ENCODE assay signal across 9 cellular contexts in the genomic region with DNA sequence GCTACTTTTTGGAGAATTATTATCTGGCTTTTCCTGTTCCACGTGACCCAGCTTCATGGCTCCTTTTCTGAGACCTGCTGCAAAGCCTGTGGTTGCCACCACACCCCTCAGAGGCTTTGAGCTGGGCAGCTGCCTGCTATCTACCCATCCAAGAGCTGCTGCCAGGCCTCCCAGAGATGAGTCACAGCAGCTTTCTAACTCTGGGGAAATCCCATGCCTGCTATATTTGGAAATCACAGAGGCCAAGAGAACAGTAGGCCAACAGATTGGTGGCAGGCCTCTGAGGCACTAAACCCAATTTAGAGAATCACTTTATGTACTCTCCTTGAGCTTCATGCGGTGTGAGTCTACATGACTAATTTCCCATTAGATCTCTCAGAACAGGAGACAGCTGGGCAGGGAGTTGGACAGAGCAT. TPM values are rescaled to one million over a fixed set of nuclear protein-coding genes. Genes with fewer than 3 reads are reported as not detected.
DNase-seq lines count a peak whose midpoint lies in the region; ATAC-seq, FAIRE-seq and TF ChIP-seq lines count a peak whose summit lies in the region.
"Had no signal": no experiment of that assay in that cellular context is flagged by ENCODE, and none has a peak within 500 bp of the region (broad histone marks: within the 10 kb centered on the region; RNA-seq: fewer than 3 reads in every experiment).

No MANE protein-coding gene starts in this region.

- H3K27me3 Mint-ChIP-seq in activated CD8-positive, alpha-beta T cell treated with anti-CD3 and anti-CD28 coated beads, Interleukin-2, amount 10 ng/mL, durations not matched to agents 7 days and 5 days (ENCODE audit: low read depth), result no peaks in the 10 kb centered on the region

- CTCF ChIA-PET in activated CD8-positive, alpha-beta T cell treated with anti-CD3 and anti-CD28 coated beads, Interleukin-2, amount 10 ng/mL, durations not matched to agents 7 days and 5 days (lab: Charles Lee), result interaction anchor here (1.2 kb wide), 1 partner anchor 184 kb away, joined by 3 read pairs; no protein-coding TSS in a partner anchor

- POLR2A ChIA-PET in activated CD8-positive, alpha-beta T cell treated with anti-CD3 and anti-CD28 coated beads, Interleukin-2, amount 10 ng/mL, durations not matched to agents 7 days and 5 days (lab: Charles Lee), result no interaction called here

- no peak for DNase-seq in activated CD4-positive, CD25-positive, alpha-beta regulatory T cell (lab: John Stamatoyannopoulos, UW)
- DNase-seq in NCI-H1694 treated with DMSO at 0.1 percent for 48 hours (lab: John Stamatoyannopoulos, UW), result peak; percentile 77
- peak; percentile 41 for DNase-seq in activated CD8-positive, alpha-beta T cell treated with anti-CD3 and anti-CD28 coated beads, Interleukin-2, amount 10 ng/mL, durations not matched to agents 7 days and 5 days
- DNase-seq in fibroblast of villous mesenchyme (ENCODE audit: low read depth), result peak; percentile 93
- DNase-seq in pancreas, result peak in 5 of 6 donors; percentile 20 to 49 (median 28)
- no peak for DNase-seq in vagina (ENCODE audit: extremely low spot score in 2 of 2)

- H3K9me3 Mint-ChIP-seq in activated CD8-positive, alpha-beta T cell treated with anti-CD3 and anti-CD28 coated beads, Interleukin-2, amount 10 ng/mL, durations not matched to agents 7 days and 5 days (ENCODE audit: insufficient read depth), result no peaks in the 10 kb centered on the region

- H3K4me3 ChIP-seq in fibroblast of villous mesenchyme (ENCODE audit: low read depth, low read length), result no peak overlapping the region
- no peak overlapping the region for H3K4me3 ChIP-seq in pancreas
- no peak overlapping the region for H3K4me3 ChIP-seq in vagina

- peaks cover 7% of the 10 kb centered on the region for H3K4me1 Mint-ChIP-seq in activated CD8-positive, alpha-beta T cell treated with anti-CD3 and anti-CD28 coated beads, Interleukin-2, amount 10 ng/mL, durations not matched to agents 7 days and 5 days (ENCODE audit: low read depth)

- intact Hi-C loops in pancreas (cut with DNase I), result no loop called here
- intact Hi-C loops in vagina (cut with DNase I), result no loop called here

- no peaks in the 10 kb centered on the region for H3K36me3 Mint-ChIP-seq in activated CD8-positive, alpha-beta T cell treated with anti-CD3 and anti-CD28 coated beads, Interleukin-2, amount 10 ng/mL, durations not matched to agents 7 days and 5 days (ENCODE audit: low read depth)

- FAIRE-seq in pancreas (lab: Jason Lieb, UNC), result no peak
- FAIRE-seq: endometrium had no signal

- peak; percentile 84 to 94 for ATAC-seq in activated CD4-positive, CD25-positive, alpha-beta regulatory T cell treated with anti-CD3 and anti-CD28 coated beads, Interleukin-2, amount 50 U/mL, for 24 hours
- ATAC-seq in HG02759 (IDR thresholded peaks at IDR 0.05; ENCODE audit: unreplicated experiment) (peak; percentile 98), pancreas (peak; percentile 46 to 99 (median 94))
- ATAC-seq in activated CD8-positive, alpha-beta T cell treated with anti-CD3 and anti-CD28 coated beads, Interleukin-2, amount 10 ng/mL, durations not matched to agents 7 days and 5 days, result peak; percentile 79

- H3K9me3 ChIP-seq in pancreas, result no peaks in the 10 kb centered on the region
- H3K9me3 ChIP-seq in vagina, result no peaks in the 10 kb centered on the region

- no peak for TF ChIP-seq POLR2A in vagina (IDR thresholded peaks at IDR 0.05)

- H3K27ac Mint-ChIP-seq in activated CD8-positive, alpha-beta T cell treated with anti-CD3 and anti-CD28 coated beads, Interleukin-2, amount 10 ng/mL, durations not matched to agents 7 days and 5 days, result no peak overlapping the region

- peaks cover 0 to 8% (median 7%) of the 10 kb centered on the region in 3 donors for H3K4me1 ChIP-seq in pancreas
- peaks cover 11% of the 10 kb centered on the region for H3K4me1 ChIP-seq in vagina

- TF ChIP-seq CTCF in fibroblast of villous mesenchyme (IDR thresholded peaks at IDR 0.05; ENCODE audit: insufficient read depth, low read depth, low read length) (no peak), pancreas (IDR thresholded peaks at IDR 0.05) (no peak), vagina (IDR thresholded peaks at IDR 0.05) (no peak)

- 42 to 55% methylated on average over 2 of the region's 2 CpGs for WGBS in pancreas, 2 donors

- H3K27me3 ChIP-seq in pancreas (no peaks in the 10 kb centered on the region), vagina (no peaks in the 10 kb centered on the region)

- H3K36me3 ChIP-seq in pancreas, result peaks cover 0 to 5% (median 0%) of the 10 kb centered on the region in 3 donors
- no peaks in the 10 kb centered on the region for H3K36me3 ChIP-seq in vagina

- no peak overlapping the region for H3K4me3 Mint-ChIP-seq in activated CD8-positive, alpha-beta T cell treated with anti-CD3 and anti-CD28 coated beads, Interleukin-2, amount 10 ng/mL, durations not matched to agents 7 days and 5 days

- H3K27ac ChIP-seq in pancreas (no peak overlapping the region), vagina (peak overlapping the region; percentile 57)

RNA-seq across cellular contexts. Expression of a gene that starts 35.2 kb away (rescaled TPM):
- not detected for total RNA-seq in activated CD8-positive, alpha-beta T cell treated with anti-CD3 and anti-CD28 coated beads, Interleukin-2, amount 10 ng/mL, durations not matched to agents 7 days and 5 days
- total RNA-seq in fibroblast of villous mesenchyme (43.5 and 92.8 TPM in 2 replicates), pancreas (10 to 100 TPM; 13.0 to 24.6 (median 15.8) TPM), vagina (84.0 TPM)
- 10 to 100 TPM in 1 of 2 donors, 1 to 10 TPM in 1; 9.8 to 38.5 TPM for polyA plus RNA-seq in pancreas

Comparison
In these comparisons a context has a peak if more than half of its experiments do, and no peak if none do; other contexts are left out.
1. DNase-seq: peak in NCI-H1694 treated with DMSO at 0.1 percent for 48 hours (single experiment), activated CD8-positive, alpha-beta T cell treated with anti-CD3 and anti-CD28 coated beads, Interleukin-2, amount 10 ng/mL, durations not matched to agents 7 days and 5 days (single experiment), fibroblast of villous mesenchyme (single experiment) and pancreas (5 of 6); none in activated CD4-positive, CD25-positive, alpha-beta regulatory T cell (0 of 4) and vagina (0 of 2).
2. RNA of a gene that starts 35.2 kb away (total RNA-seq): 43.5 to 92.8 TPM in fibroblast of villous mesenchyme, 84.0 TPM in vagina (single experiment) and 13.0 to 24.6 TPM in pancreas; not detected in activated CD8-positive, alpha-beta T cell treated with anti-CD3 and anti-CD28 coated beads, Interleukin-2, amount 10 ng/mL, durations not matched to agents 7 days and 5 days; every median in the first group is over 10 times any median in the second.
3. Peak in every context shown above with its lines, with median percentiles within 50 percentile points of each other: ATAC-seq.